ENCODE assay signal across 8 cellular contexts in the genomic region with DNA sequence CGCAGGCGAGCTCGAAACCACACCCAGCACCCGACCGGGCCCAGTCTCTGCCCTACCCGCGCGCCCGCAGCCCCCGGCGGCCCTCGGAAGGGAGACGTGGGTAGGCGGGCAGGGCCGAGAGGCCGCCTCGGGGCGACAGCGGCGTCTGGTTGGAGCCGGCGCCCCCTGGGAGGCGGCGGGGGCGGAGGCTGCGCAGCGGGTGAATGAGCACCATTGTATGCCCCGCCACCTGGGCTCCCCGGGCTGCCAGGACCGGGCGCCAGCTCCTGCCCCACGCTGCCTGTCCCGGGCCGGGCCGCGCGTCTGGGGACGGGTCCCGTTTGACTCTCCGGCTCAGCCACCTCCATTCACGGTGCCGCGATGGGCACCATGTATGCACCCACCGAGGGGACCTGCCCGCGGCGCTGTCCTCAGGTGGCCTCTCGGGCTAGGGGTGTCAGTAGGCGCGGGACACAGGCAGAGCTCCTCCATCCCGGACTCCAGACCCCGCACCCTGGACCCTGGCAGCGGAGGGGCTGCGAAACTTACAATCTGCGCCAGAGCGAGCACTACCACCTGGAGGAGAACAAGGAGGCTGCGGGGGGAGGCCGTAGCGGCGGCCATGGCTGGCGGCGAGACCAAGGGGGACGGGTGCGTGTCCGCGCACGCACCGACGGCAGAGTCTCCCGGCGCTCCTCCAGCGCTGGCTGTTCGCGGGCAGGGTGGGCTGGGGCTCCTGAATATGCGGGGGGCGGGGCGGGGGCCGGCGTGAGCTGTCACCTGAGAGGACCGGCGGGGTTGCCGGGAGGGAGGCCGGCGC. TPM values are rescaled to one million over a fixed set of nuclear protein-coding genes. Genes with fewer than 3 reads are reported as not detected.
A peak's percentile ranks its signal among the peaks of the same experiment; 100 is the strongest.
DNase-seq lines count a peak whose midpoint lies in the region; ATAC-seq, FAIRE-seq and TF ChIP-seq lines count a peak whose summit lies in the region.

Gene COL9A2 (minus strand): TSS at position 692 of the 799 bp plus-strand sequence. CDS start 89 bp downstream, at position 603.

- CTCF ChIA-PET in CD4-positive, alpha-beta memory T cell (lab: Charles Lee; ENCODE audit: partially characterized antibody), result interaction anchor here (0.7 to 6.1 kb wide), 13 partner anchors 17 to 173 kb away, joined by 3 to 62 read pairs (median 11); partner anchors contain the start of gene SMAP2

- H3K27ac Mint-ChIP-seq in CD4-positive, alpha-beta memory T cell, result peak within 1 kb of the TSS in 3 of 7 donors; percentile 7 to 83 (median 72)
- H3K27ac Mint-ChIP-seq in IgD-negative memory B cell, result peak within 1 kb of the TSS in 2 of 3 donors; percentile 90 to 91

- ATAC-seq in GM18909 (IDR thresholded peaks at IDR 0.05; ENCODE audit: poor library complexity, unreplicated experiment), result no peak
- ATAC-seq in HG03095 (IDR thresholded peaks at IDR 0.05; ENCODE audit: unreplicated experiment), result no peak

- no peak for FAIRE-seq in bronchial epithelial cell (lab: Jason Lieb, UNC)

- intact Hi-C loops in CD4-positive, alpha-beta memory T cell (cut with micrococcal nuclease), result loop anchor here (1.0 kb wide), 1 partner anchor 88 kb away; no protein-coding TSS in a partner anchor

- H3K9me3 ChIP-seq in CD4-positive, alpha-beta memory T cell (ENCODE audit: control insufficient read depth in 1 of 2, low read length in 2 of 2), result no peaks in the 10 kb centered on the region
- H3K9me3 ChIP-seq in WERI-Rb-1 (ENCODE audit: severe bottlenecking), result no peaks in the 10 kb centered on the region

- H3K27ac ChIP-seq in CD4-positive, alpha-beta memory T cell (ENCODE audit: low read depth, low read length), result no peak within 1 kb of the TSS
- no peak within 1 kb of the TSS for H3K27ac ChIP-seq in WERI-Rb-1
- peak within 1 kb of the TSS; percentile 98 for H3K27ac ChIP-seq in layer of hippocampus (ENCODE audit: low read depth, low read length)

- H3K36me3 Mint-ChIP-seq in CD4-positive, alpha-beta memory T cell, result no peaks in the 10 kb centered on the region
- no peaks in the 10 kb centered on the region for H3K36me3 Mint-ChIP-seq in IgD-negative memory B cell

- TF ChIP-seq CTCF in WERI-Rb-1 (IDR thresholded peaks at IDR 0.05; ENCODE audit: low read depth, low read length) (0 out of 2 replicates have a peak, but pooled peaks have one; percentile 2), bronchial epithelial cell (IDR thresholded peaks at IDR 0.05; ENCODE audit: insufficient read depth, low read length, severe bottlenecking) (no peak)

- POLR2A ChIA-PET in CD4-positive, alpha-beta memory T cell (lab: Charles Lee; ENCODE audit: partially characterized antibody), result interaction anchor here (0.6 to 2.8 kb wide), 11 partner anchors 9 to 517 kb away, joined by 3 to 11 read pairs (median 4); partner anchors contain the start of genes RLF and SMAP2

- H3K4me3 Mint-ChIP-seq in CD4-positive, alpha-beta memory T cell, result peak within 1 kb of the TSS; percentile 79 to 95 (median 87)
- H3K4me3 Mint-ChIP-seq in IgD-negative memory B cell, result peak within 1 kb of the TSS; percentile 74 to 95 (median 88)

- H3K4me1 ChIP-seq in CD4-positive, alpha-beta memory T cell (ENCODE audit: insufficient read depth, low read length), result peaks cover 42% of the 10 kb centered on the region

- no peaks in the 10 kb centered on the region for H3K36me3 ChIP-seq in CD4-positive, alpha-beta memory T cell (ENCODE audit: insufficient read depth, low read length)
- no peaks in the 10 kb centered on the region for H3K36me3 ChIP-seq in WERI-Rb-1
- H3K36me3 ChIP-seq in bronchial epithelial cell (ENCODE audit: control insufficient read depth, insufficient read depth, low read length), result no peaks in the 10 kb centered on the region

- no peaks in the 10 kb centered on the region for H3K9me3 Mint-ChIP-seq in CD4-positive, alpha-beta memory T cell
- no peaks in the 10 kb centered on the region for H3K9me3 Mint-ChIP-seq in IgD-negative memory B cell

- peaks cover 10 to 18% of the 10 kb centered on the region in 2 donors for H3K27me3 Mint-ChIP-seq in CD4-positive, alpha-beta memory T cell
- H3K27me3 Mint-ChIP-seq in IgD-negative memory B cell, result peaks cover 11% of the 10 kb centered on the region

- H3K27me3 ChIP-seq in CD4-positive, alpha-beta memory T cell (ENCODE audit: insufficient read depth, low read length), result no peaks in the 10 kb centered on the region
- H3K27me3 ChIP-seq in WERI-Rb-1 (ENCODE audit: insufficient read depth, low read depth, severe bottlenecking) (peaks cover 25% of the 10 kb centered on the region), bronchial epithelial cell (ENCODE audit: control insufficient read depth, insufficient read depth, low read length) (peaks cover 22% of the 10 kb centered on the region), layer of hippocampus (ENCODE audit: control insufficient read depth, insufficient read depth, low read length) (no peaks in the 10 kb centered on the region)

- H3K4me1 Mint-ChIP-seq in CD4-positive, alpha-beta memory T cell, result peaks cover 14 to 60% (median 34%) of the 10 kb centered on the region in 4 donors
- H3K4me1 Mint-ChIP-seq in IgD-negative memory B cell, result peaks cover 31 to 37% (median 31%) of the 10 kb centered on the region in 3 donors

- peak within 1 kb of the TSS; percentile 65 to 74 for H3K4me3 ChIP-seq in CD4-positive, alpha-beta memory T cell (ENCODE audit: low read length in 2 of 2)
- H3K4me3 ChIP-seq in WERI-Rb-1 (ENCODE audit: low read depth, low read length) (peak within 1 kb of the TSS; percentile 44), bronchial epithelial cell (ENCODE audit: low read depth, low read length) (peak within 1 kb of the TSS; percentile 20)

- DNase-seq in CD4-positive, alpha-beta memory T cell, result peak; percentile 56 to 72 (median 58)
- DNase-seq in WERI-Rb-1 (no peak), bronchial epithelial cell (ENCODE audit: low read depth) (no peak)
- peak; percentile 34 to 51 for DNase-seq in stimulated activated CD4-positive, alpha-beta T cell treated with anti-CD3 and anti-CD28 coated beads, Interleukin-1b, Interleukin-23, amount 100 ng/mL, for 4 hours (ENCODE audit: low read depth in 2 of 2)

RNA-seq across cellular contexts. Expression of gene COL9A2, which starts in this region (rescaled TPM):
- total RNA-seq in CD4-positive, alpha-beta memory T cell, result 1 to 10 TPM; 2.1 to 2.8 TPM
- polyA plus RNA-seq in CD4-positive, alpha-beta memory T cell, result under 1 TPM in 1 of 2 donors, not detected in 1; 0.41 TPM
- polyA plus RNA-seq in IgD-negative memory B cell, result 3.0 TPM
- total RNA-seq in bronchial epithelial cell, result under 0.01 and 0.13 TPM in 2 replicates

Comparison
In these comparisons a context has a peak if more than half of its experiments do, and no peak if none do; other contexts are left out.
1. DNase-seq: peak in CD4-positive, alpha-beta memory T cell (5 of 5) and stimulated activated CD4-positive, alpha-beta T cell treated with anti-CD3 and anti-CD28 coated beads, Interleukin-1b, Interleukin-23, amount 100 ng/mL, for 4 hours (2 of 2); none in WERI-Rb-1 (single experiment) and bronchial epithelial cell (single experiment).
2. Peak in every context shown above with its lines, with median percentiles within 50 percentile points of each other: H3K4me3 ChIP-seq.